17 cellular contexts compared by ENCODE assay signal in the genomic region with DNA sequence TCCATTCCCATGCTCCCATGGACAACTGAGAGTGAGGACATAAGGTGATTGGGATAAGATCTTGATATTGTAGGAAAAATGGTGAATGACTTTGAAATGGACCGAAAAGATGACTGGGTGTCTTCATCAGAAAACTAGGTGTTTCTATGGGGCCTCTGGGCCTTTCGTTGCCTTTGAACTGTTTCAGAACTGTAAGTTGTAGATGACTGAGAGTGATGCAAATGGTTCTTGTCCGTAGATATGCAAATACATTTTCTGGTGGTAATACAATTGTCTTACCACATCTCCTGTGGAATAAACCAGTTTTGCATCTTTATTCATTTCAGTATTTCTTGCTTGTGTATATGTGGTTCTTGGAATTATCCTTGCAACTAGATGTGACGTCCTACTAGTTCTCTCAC. TPM values are rescaled to one million over a fixed set of nuclear protein-coding genes. Genes with fewer than 3 reads are reported as not detected.
DNase-seq lines count a peak whose midpoint lies in the region; ATAC-seq, FAIRE-seq and TF ChIP-seq lines count a peak whose summit lies in the region.
"Had no signal": no experiment of that assay in that cellular context is flagged by ENCODE, and none has a peak within 500 bp of the region (broad histone marks: within the 10 kb centered on the region; RNA-seq: fewer than 3 reads in every experiment).

No MANE protein-coding gene starts in this region.

- peaks cover 14% of the 10 kb centered on the region for H3K4me1 ChIP-seq in CD8-positive, alpha-beta memory T cell (ENCODE audit: insufficient read depth, low read length)
- peaks cover 33% of the 10 kb centered on the region for H3K4me1 ChIP-seq in PC-3 (ENCODE audit: insufficient read depth, low read length)
- H3K4me1 ChIP-seq in transverse colon: peaks cover 0 to 8% (median 6%) of the 10 kb centered on the region in 4 donors
- H3K4me1 ChIP-seq in small intestine (ENCODE audit: control insufficient read depth in 2 of 2, insufficient read depth in 1 of 2, low read depth in 1 of 2, low read length in 1 of 2): peaks cover 0 to 4% of the 10 kb centered on the region in 2 donors

- H3F3A ChIP-seq in PC-3 (ENCODE audit: low read length, unreplicated experiment): no peaks in the 10 kb centered on the region

- H3K4me2 ChIP-seq in PC-3 (ENCODE audit: low read length): no peak overlapping the region

- H3K4me1 Mint-ChIP-seq in CD8-positive, alpha-beta memory T cell: peaks cover 31 to 37% (median 37%) of the 10 kb centered on the region in 3 donors

- peak overlapping the region in 4 of 7 donors; percentile 2 to 78 (median 46) for H3K4me3 Mint-ChIP-seq in CD8-positive, alpha-beta memory T cell
- H3K4me3 Mint-ChIP-seq: HFFc6 had no signal

- H3K9me3 Mint-ChIP-seq in CD8-positive, alpha-beta memory T cell: no peaks in the 10 kb centered on the region
- H3K9me3 Mint-ChIP-seq: HFFc6 had no signal

- H2AFZ ChIP-seq in PC-3 (ENCODE audit: low read length): no peak overlapping the region

- H3K9me2 ChIP-seq in PC-3 (replicated peaks; ENCODE audit: low read length): no peaks in the 10 kb centered on the region

- in situ Hi-C loops in transverse colon (cut with MboI; ENCODE audit: low pct_ligation_motif_present in 1 of 4, low pct_unique_long_range_greater_than_20kb in 1 of 4, low sequenced_read_pairs in 3 of 4): loop anchor here in 2 of 4 donors (25.0 kb wide), 1 partner anchor 814 kb away; no protein-coding TSS in a partner anchor

- CTCF ChIA-PET in CD8-positive, alpha-beta memory T cell (lab: Charles Lee): interaction anchor here (0.6 to 2.4 kb wide), 2 partner anchors 17 to 41 kb away, joined by 3 to 9 read pairs; a partner anchor contains a TSS
- CTCF ChIA-PET in PC-3 (lab: Charles Lee): no interaction called here

- no peaks in the 10 kb centered on the region for H4K20me1 ChIP-seq in PC-3 (ENCODE audit: low read length)
- H4K20me1 ChIP-seq: BLaER1 treated with 17β-estradiol and CSF1 and Interleukin-3, amounts not matched to agents 10 nM and 100 nM had no signal

- peaks cover 0 to 2% (median 0%) of the 10 kb centered on the region in 3 donors for H3K36me3 Mint-ChIP-seq in CD8-positive, alpha-beta memory T cell

- TF ChIP-seq POLR2A in transverse colon (IDR thresholded peaks at IDR 0.05): no peak

- no peaks in the 10 kb centered on the region for H3K79me2 ChIP-seq in PC-3 (ENCODE audit: low read length)

- H3K36me3 ChIP-seq in CD8-positive, alpha-beta memory T cell (ENCODE audit: insufficient read depth, low read length): no peaks in the 10 kb centered on the region
- H3K36me3 ChIP-seq in PC-3 (ENCODE audit: low read depth, low read length) (no peaks in the 10 kb centered on the region), transverse colon (no peaks in the 10 kb centered on the region), small intestine (ENCODE audit: control insufficient read depth in 2 of 2, insufficient read depth in 2 of 2, low read length in 2 of 2) (no peaks in the 10 kb centered on the region)
- H3K36me3 ChIP-seq: BLaER1 treated with 17β-estradiol and CSF1 and Interleukin-3, amounts not matched to agents 10 nM and 100 nM had no signal

- WGBS in transverse colon (ENCODE audit: low coverage in 1 of 2), 2 donors: 88 to 89% methylated on average over 4 of the region's 4 CpGs
- WGBS in small intestine, 3 donors: 80 to 90% (median 84%) methylated on average over 4 of the region's 4 CpGs

- no peak overlapping the region for H3K27ac ChIP-seq in CD8-positive, alpha-beta memory T cell (ENCODE audit: low read depth, low read length)
- peak overlapping the region; percentile 23; the same call in 1 of the 2 replicates for H3K27ac ChIP-seq in PC-3 (ENCODE audit: low read length)
- H3K27ac ChIP-seq in transverse colon: no peak overlapping the region
- H3K27ac ChIP-seq in small intestine (ENCODE audit: low read depth in 1 of 2, low read length in 1 of 2): no peak overlapping the region
- H3K27ac ChIP-seq: BLaER1 treated with 17β-estradiol and CSF1 and Interleukin-3, amounts not matched to agents 10 nM and 100 nM; coronary artery had no signal

- intact Hi-C loops in PC-3 (cut with micrococcal nuclease) (no loop called here), transverse colon (cut with DNase I; ENCODE audit: low total_unique reads) (no loop called here)

- POLR2A ChIA-PET in CD8-positive, alpha-beta memory T cell (lab: Charles Lee): no interaction called here
- POLR2A ChIA-PET in PC-3 (lab: Charles Lee; ENCODE audit: unreplicated experiment): no interaction called here

- H3K27me3 Mint-ChIP-seq in CD8-positive, alpha-beta memory T cell: peaks cover 0 to 3% of the 10 kb centered on the region in 2 donors

- FAIRE-seq in small intestine (lab: Jason Lieb, UNC): no peak

- no peak overlapping the region for H3K4me3 ChIP-seq in CD8-positive, alpha-beta memory T cell (ENCODE audit: low read length)
- H3K4me3 ChIP-seq in PC-3 (ENCODE audit: low read length) (no peak overlapping the region), transverse colon (no peak overlapping the region), small intestine (ENCODE audit: low read depth in 1 of 2, low read length in 2 of 2) (no peak overlapping the region)
- H3K4me3 ChIP-seq: BLaER1 treated with 17β-estradiol and CSF1 and Interleukin-3, amounts not matched to agents 10 nM and 100 nM; coronary artery had no signal

- H3K9ac ChIP-seq in PC-3 (ENCODE audit: low read length): no peak overlapping the region
- H3K9ac ChIP-seq: BLaER1 treated with 17β-estradiol and CSF1 and Interleukin-3, amounts not matched to agents 10 nM and 100 nM had no signal

- TF ChIP-seq EP300 in transverse colon (IDR thresholded peaks at IDR 0.05; ENCODE audit: low read depth): no peak

- ATAC-seq in GM18870 (IDR thresholded peaks at IDR 0.05; ENCODE audit: unreplicated experiment) (peak; percentile 36), HG02798 (IDR thresholded peaks at IDR 0.05; ENCODE audit: poor library complexity, unreplicated experiment) (peak; percentile 50), PC-3 (no peak), GM21360 (IDR thresholded peaks at IDR 0.05; ENCODE audit: unreplicated experiment) (no peak)

- H3K27ac Mint-ChIP-seq in CD8-positive, alpha-beta memory T cell: peak overlapping the region in 7 of 8 donors; percentile 10 to 80 (median 49)
- H3K27ac Mint-ChIP-seq: HFFc6 had no signal

- H3K9me3 ChIP-seq in CD8-positive, alpha-beta memory T cell (ENCODE audit: low read length): no peaks in the 10 kb centered on the region
- no peaks in the 10 kb centered on the region for H3K9me3 ChIP-seq in PC-3 (ENCODE audit: low read length)
- H3K9me3 ChIP-seq in transverse colon: no peaks in the 10 kb centered on the region
- no peaks in the 10 kb centered on the region for H3K9me3 ChIP-seq in small intestine (ENCODE audit: control insufficient read depth, low read depth)
- H3K9me3 ChIP-seq: BLaER1 treated with 17β-estradiol and CSF1 and Interleukin-3, amounts not matched to agents 10 nM and 100 nM had no signal

- TF ChIP-seq CTCF in PC-3 (conservative IDR thresholded peaks at IDR 0.05; ENCODE audit: low read depth, low read length) (no peak), transverse colon (IDR thresholded peaks at IDR 0.05) (no peak)

- DNase-seq in CD8-positive, alpha-beta memory T cell: no peak
- no peak for DNase-seq in PC-3
- DNase-seq in NCI-H1417 treated with DMSO at 0.1 percent for 48 hours (lab: John Stamatoyannopoulos, UW): no peak
- no peak for DNase-seq in transverse colon
- no peak for DNase-seq in small intestine
- DNase-seq: foreskin melanocyte; HFFc6; NCI-H82; stimulated activated CD4-positive, alpha-beta T cell treated with anti-CD3 and anti-CD28 coated beads, Interleukin-2, amount 100 ng/mL, for 24 hours had no signal

- BruUV-seq in PC-3 (replicated peaks; lab: Mats Ljungman, UMichigan): no TSS peak

- H3K27me3 ChIP-seq in CD8-positive, alpha-beta memory T cell (ENCODE audit: insufficient read depth, low read length, poor library complexity, severe bottlenecking): no peaks in the 10 kb centered on the region
- H3K27me3 ChIP-seq in PC-3 (ENCODE audit: low read length): no peaks in the 10 kb centered on the region
- no peaks in the 10 kb centered on the region for H3K27me3 ChIP-seq in transverse colon
- H3K27me3 ChIP-seq in small intestine (ENCODE audit: control insufficient read depth in 2 of 2, insufficient read depth in 2 of 2, low read length in 2 of 2): no peaks in the 10 kb centered on the region
- H3K27me3 ChIP-seq: BLaER1 treated with 17β-estradiol and CSF1 and Interleukin-3, amounts not matched to agents 10 nM and 100 nM had no signal

RNA-seq across cellular contexts. Expression of a gene that starts 16.0 kb away (rescaled TPM):
- under 1 TPM; 0.46 to 0.86 TPM for total RNA-seq in CD8-positive, alpha-beta memory T cell
- polyA plus RNA-seq in CD8-positive, alpha-beta memory T cell: not detected
- total RNA-seq in PC-3 (2014; rRNA removed) (2.4 TPM in 1 of 2 replicates, not detected in the other), transverse colon (not detected)
- polyA plus RNA-seq in small intestine: not detected
- total RNA-seq: HFFc6, M059J, osteocyte had no signal

RNA-seq across cellular contexts. Expression of a gene that starts 40.3 kb away (rescaled TPM):
- not detected for total RNA-seq in CD8-positive, alpha-beta memory T cell
- polyA plus RNA-seq in CD8-positive, alpha-beta memory T cell: not detected
- total RNA-seq in PC-3 (2014; rRNA removed) (not detected in 2 replicates), transverse colon (not detected)
- not detected for polyA plus RNA-seq in small intestine
- total RNA-seq: HFFc6, M059J, osteocyte had no signal
- polyA plus RNA-seq: thymus had no signal

Comparison
In these comparisons a context has a peak if more than half of its experiments do, and no peak if none do; other contexts are left out.
1. ATAC-seq: peak in GM18870 (single experiment) and HG02798 (single experiment); none in PC-3 (single experiment) and GM21360 (single experiment).